ENCODE assay signal across 9 cellular contexts in the genomic region with DNA sequence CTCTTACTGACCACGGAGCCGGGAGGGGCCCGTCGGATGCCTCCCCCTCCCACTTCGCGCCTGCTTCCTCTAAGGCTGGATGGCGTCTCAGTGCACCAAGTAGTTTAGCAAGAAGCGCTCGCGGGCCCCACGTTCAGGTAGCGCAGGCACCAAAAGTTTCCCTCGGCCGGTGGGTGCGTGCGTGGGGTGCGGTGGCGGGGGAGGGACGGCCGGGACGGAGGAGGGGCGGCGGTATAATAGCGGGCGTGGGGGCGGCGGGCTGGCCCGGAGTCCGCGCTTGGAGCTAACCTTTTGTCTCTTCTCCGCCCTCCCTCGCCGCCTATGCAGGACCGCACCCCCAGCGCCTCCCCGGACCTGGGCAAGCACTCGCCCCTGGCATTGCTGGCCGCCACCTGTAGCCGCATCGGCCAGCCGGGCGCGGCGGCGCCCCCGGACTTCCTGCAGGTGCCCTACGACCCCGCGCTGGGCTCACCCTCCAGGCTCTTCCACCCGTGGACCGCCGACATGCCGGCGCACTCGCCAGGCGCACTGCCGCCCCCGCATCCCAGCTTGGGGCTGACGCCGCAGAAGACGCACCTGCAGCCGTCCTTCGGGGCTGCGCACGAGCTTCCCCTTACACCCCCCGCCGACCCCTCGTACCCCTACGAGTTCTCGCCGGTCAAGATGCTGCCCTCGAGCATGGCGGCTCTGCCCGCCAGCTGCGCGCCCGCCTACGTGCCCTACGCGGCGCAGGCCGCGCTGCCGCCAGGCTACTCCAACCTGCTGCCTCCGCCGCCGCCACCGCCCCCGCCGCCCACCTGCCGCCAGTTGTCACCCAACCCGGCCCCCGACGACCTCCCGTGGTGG. TPM values are rescaled to one million over a fixed set of nuclear protein-coding genes. Genes with fewer than 3 reads are reported as not detected.
DNase-seq lines count a peak whose midpoint lies in the region; ATAC-seq and TF ChIP-seq lines count a peak whose summit lies in the region.
"Had no signal": no experiment of that assay in that cellular context is flagged by ENCODE, and none has a peak within 500 bp of the region (broad histone marks: within the 10 kb centered on the region; RNA-seq: fewer than 3 reads in every experiment).

No MANE protein-coding gene starts in this region.

- H3K9me3 Mint-ChIP-seq in CD4-positive, alpha-beta memory T cell = peaks cover 0 to 10% (median 0%) of the 10 kb centered on the region in 8 donors
- H3K9me3 Mint-ChIP-seq in nephron progenitor cell = no peaks in the 10 kb centered on the region

- peaks cover 3 to 4% of the 10 kb centered on the region in 2 donors for H3K36me3 Mint-ChIP-seq in CD4-positive, alpha-beta memory T cell
- no peaks in the 10 kb centered on the region for H3K36me3 Mint-ChIP-seq in nephron progenitor cell (ENCODE audit: low read depth)

- peaks cover 17 to 45% (median 36%) of the 10 kb centered on the region in 4 donors for H3K4me1 Mint-ChIP-seq in CD4-positive, alpha-beta memory T cell
- H3K4me1 Mint-ChIP-seq in nephron progenitor cell = peaks cover 43% of the 10 kb centered on the region

- 0 out of 2 replicates have a peak, but pooled peaks have one; percentile 0 for TF ChIP-seq CTCF in Panc1 (IDR thresholded peaks at IDR 0.05)
- TF ChIP-seq CTCF in coronary artery (IDR thresholded peaks at IDR 0.05) = no peak
- TF ChIP-seq CTCF in nephron progenitor cell (IDR thresholded peaks at IDR 0.05) = no peak

- intact Hi-C loops in CD4-positive, alpha-beta memory T cell (cut with micrococcal nuclease) = loop anchor here (5.0 kb wide), 1 partner anchor 101 kb away; the partner anchor contains the start of gene GAD1
- intact Hi-C loops in Panc1 (cut with micrococcal nuclease; ENCODE audit: unreplicated experiment) = loop anchor here (10.0 kb wide), 1 partner anchor 99 kb away; the partner anchor contains the start of gene GAD1

- H3K4me1 ChIP-seq in CD4-positive, alpha-beta memory T cell (ENCODE audit: insufficient read depth, low read length) = peaks cover 40% of the 10 kb centered on the region
- peaks cover 12% of the 10 kb centered on the region for H3K4me1 ChIP-seq in Panc1 (ENCODE audit: control insufficient read depth, insufficient read depth, low read length)

- no peak overlapping the region for H3K27ac Mint-ChIP-seq in CD4-positive, alpha-beta memory T cell
- peak overlapping the region; percentile 83 for H3K27ac Mint-ChIP-seq in nephron progenitor cell

- CTCF ChIA-PET in CD4-positive, alpha-beta memory T cell (lab: Charles Lee; ENCODE audit: partially characterized antibody) = no interaction called here
- CTCF ChIA-PET in Panc1 (lab: Charles Lee) = interaction anchor here (0.6 kb wide), 1 partner anchor 815 kb away, joined by 3 read pairs; no protein-coding TSS in a partner anchor

- H3K27me3 ChIP-seq in CD4-positive, alpha-beta memory T cell (ENCODE audit: insufficient read depth, low read length) = peaks cover 42% of the 10 kb centered on the region
- H3K27me3 ChIP-seq in Panc1 (ENCODE audit: control insufficient read depth, insufficient read depth, low read length) = peaks cover 13% of the 10 kb centered on the region

- ATAC-seq in Panc1 = no peak
- ATAC-seq in HG02623 (IDR thresholded peaks at IDR 0.05; ENCODE audit: unreplicated experiment) = no peak
- no peak for ATAC-seq in GM21723 (IDR thresholded peaks at IDR 0.05; ENCODE audit: unreplicated experiment)
- no peak for ATAC-seq in GM19035 (IDR thresholded peaks at IDR 0.05; ENCODE audit: unreplicated experiment)
- ATAC-seq in GM18505 (IDR thresholded peaks at IDR 0.05; ENCODE audit: unreplicated experiment) = no peak

- peak overlapping the region in 1 of 2 donors; percentile 69 for H3K4me3 ChIP-seq in CD4-positive, alpha-beta memory T cell (ENCODE audit: low read length in 2 of 2)
- peak overlapping the region; percentile 46 to 51 for H3K4me3 ChIP-seq in Panc1 (ENCODE audit: low read depth in 2 of 2, low read length in 2 of 2)
- peak overlapping the region; percentile 70 for H3K4me3 ChIP-seq in coronary artery

- in situ Hi-C loops in Panc1 (cut with HindIII; ENCODE audit: low pct_unique_long_range_greater_than_20kb, low sequenced_read_pairs) = no loop called here

- H3K4me3 Mint-ChIP-seq in CD4-positive, alpha-beta memory T cell = peak overlapping the region; percentile 83 to 95 (median 88)
- peak overlapping the region; percentile 87 for H3K4me3 Mint-ChIP-seq in nephron progenitor cell

- no TSS peak for BruUV-seq in Panc1 (replicated peaks; lab: Mats Ljungman, UMichigan)

- POLR2A ChIA-PET in CD4-positive, alpha-beta memory T cell (lab: Charles Lee; ENCODE audit: partially characterized antibody) = no interaction called here
- POLR2A ChIA-PET in Panc1 (lab: Charles Lee) = no interaction called here

- no peaks in the 10 kb centered on the region for H3K36me3 ChIP-seq in CD4-positive, alpha-beta memory T cell (ENCODE audit: insufficient read depth, low read length)
- no peaks in the 10 kb centered on the region; the same call in 1 of the 2 replicates for H3K36me3 ChIP-seq in Panc1 (ENCODE audit: control insufficient read depth, insufficient read depth, low read length)

- peak in 2 of 5 donors; percentile 8 to 25 for DNase-seq in CD4-positive, alpha-beta memory T cell
- no peak for DNase-seq in Panc1 (ENCODE audit: low read depth, low spot score)
- DNase-seq in coronary artery (ENCODE audit: low spot score) = no peak
- DNase-seq in nephron progenitor cell = peak; percentile 51

- peaks cover 43 to 48% of the 10 kb centered on the region in 2 donors for H3K27me3 Mint-ChIP-seq in CD4-positive, alpha-beta memory T cell
- peaks cover 18% of the 10 kb centered on the region for H3K27me3 Mint-ChIP-seq in nephron progenitor cell (ENCODE audit: low read depth, poor library complexity)

- H3K27ac ChIP-seq in CD4-positive, alpha-beta memory T cell (ENCODE audit: low read depth, low read length) = no peak overlapping the region
- H3K27ac ChIP-seq in Panc1 (ENCODE audit: low read length) (no peak overlapping the region), coronary artery (no peak overlapping the region)

- no peaks in the 10 kb centered on the region for H3K9me3 ChIP-seq in CD4-positive, alpha-beta memory T cell (ENCODE audit: control insufficient read depth in 1 of 2, low read length in 2 of 2)
- no peaks in the 10 kb centered on the region for H3K9me3 ChIP-seq in Panc1 (ENCODE audit: control insufficient read depth, insufficient read depth, low read depth, low read length)

- no peak for TF ChIP-seq POLR2A in GM18505 (IDR thresholded peaks at IDR 0.05; ENCODE audit: borderline replicate concordance, extremely low read depth, insufficient read depth, insufficient read length)

RNA-seq across cellular contexts. Expression of gene SP5, which starts 1.0 kb away (rescaled TPM):
- total RNA-seq in CD4-positive, alpha-beta memory T cell = not detected
- not detected for polyA plus RNA-seq in CD4-positive, alpha-beta memory T cell
- total RNA-seq in Panc1 (2021; ENCODE audit: unreplicated experiment) = 0.64 TPM
- 0.62 TPM for polyA plus RNA-seq in Panc1 (2012; ENCODE audit: insufficient read length)
- total RNA-seq: kidney epithelial cell had no signal

RNA-seq across cellular contexts. Expression of gene ERICH2, which starts 54.0 kb away (rescaled TPM):
- not detected for total RNA-seq in CD4-positive, alpha-beta memory T cell
- polyA plus RNA-seq in CD4-positive, alpha-beta memory T cell = under 1 TPM in 1 of 2 donors, not detected in 1; 0.58 TPM
- total RNA-seq in Panc1 (2021; ENCODE audit: unreplicated experiment) = 0.74 TPM
- 1.1 TPM for polyA plus RNA-seq in Panc1 (2012; ENCODE audit: insufficient read length)
